Comparison of ENCODE assay signal across 10 cellular contexts in genomic region chr20:49287555-49288249, GRCh38. TPM values are rescaled to one million over a fixed set of nuclear protein-coding genes. Genes with fewer than 3 reads are reported as not detected.
DNase-seq lines count a peak whose midpoint lies in the region; ATAC-seq and TF ChIP-seq lines count a peak whose summit lies in the region.
"Had no signal": no experiment of that assay in that cellular context is flagged by ENCODE, and none has a peak within 500 bp of the region (broad histone marks: within the 10 kb centered on the region; RNA-seq: fewer than 3 reads in every experiment).

No MANE protein-coding gene starts in this region.

- H2AFZ ChIP-seq in GM23248 (no peak overlapping the region), hepatocyte (no peak overlapping the region)

- peaks cover 92% of the 10 kb centered on the region for H3K36me3 Mint-ChIP-seq in activated CD4-positive, alpha-beta memory T cell treated with anti-CD3 and anti-CD28 coated beads for 36 hours
- H3K36me3 Mint-ChIP-seq in T-cell = peaks cover 95% of the 10 kb centered on the region

- in situ Hi-C loops in GM23248 (cut with MboI) = no loop called here

- H3K27me3 ChIP-seq in GM23248 (replicated peaks; ENCODE audit: insufficient read depth) (no peaks in the 10 kb centered on the region), hepatocyte (no peaks in the 10 kb centered on the region)

- TF ChIP-seq CTCF in hepatocyte (IDR thresholded peaks at IDR 0.05; ENCODE audit: poor library complexity) = no peak

- peaks cover 35% of the 10 kb centered on the region for H3K9me3 Mint-ChIP-seq in activated CD4-positive, alpha-beta memory T cell treated with anti-CD3 and anti-CD28 coated beads for 36 hours
- H3K9me3 Mint-ChIP-seq in T-cell = peaks cover 34 to 46% (median 39%) of the 10 kb centered on the region in 3 donors

- POLR2A ChIA-PET in activated CD4-positive, alpha-beta memory T cell treated with anti-CD3 and anti-CD28 coated beads for 36 hours (lab: Charles Lee) = interaction anchor here (0.6 to 3.6 kb wide), 6 partner anchors 8 to 69 kb away, joined by 3 to 25 read pairs (median 6); partner anchors contain the start of gene ZNFX1
- POLR2A ChIA-PET in T-cell (lab: Charles Lee) = interaction anchor here in 1 of 2 donors (0.6 to 1.2 kb wide), 2 partner anchors 9 to 80 kb away, joined by 3 to 6 read pairs; no protein-coding TSS in a partner anchor

- H3F3A ChIP-seq in GM23248 (ENCODE audit: insufficient read depth) = peaks cover 100% of the 10 kb centered on the region

- H3K4me1 ChIP-seq in GM23248 (ENCODE audit: insufficient read depth) (peaks cover 37% of the 10 kb centered on the region), hepatocyte (ENCODE audit: insufficient read depth) (peaks cover 58% of the 10 kb centered on the region)

- DNase-seq in A172 (ENCODE audit: low spot score) (peak; percentile 60), GM23248 (peak; percentile 68), hepatocyte (ENCODE audit: low spot score) (no peak), T-cell (no peak)
- no peak for DNase-seq in activated CD4-positive, alpha-beta memory T cell treated with anti-CD3 and anti-CD28 coated beads for 36 hours
- no peak for DNase-seq in activated CD4-positive, CD25-positive, alpha-beta regulatory T cell (lab: John Stamatoyannopoulos, UW)
- no peak for DNase-seq in stimulated activated CD4-positive, alpha-beta T cell treated with anti-CD3 and anti-CD28 coated beads, Interleukin-2, amount 100 ng/mL, for 48 hours
- DNase-seq: head of caudate nucleus, NCI-H187 had no signal

- peaks cover 51% of the 10 kb centered on the region for H3K4me1 Mint-ChIP-seq in activated CD4-positive, alpha-beta memory T cell treated with anti-CD3 and anti-CD28 coated beads for 36 hours (ENCODE audit: low read depth)
- H3K4me1 Mint-ChIP-seq in T-cell = peaks cover 31 to 39% (median 32%) of the 10 kb centered on the region in 3 donors

- H3K4me3 Mint-ChIP-seq in activated CD4-positive, alpha-beta memory T cell treated with anti-CD3 and anti-CD28 coated beads for 36 hours = no peak overlapping the region
- no peak overlapping the region for H3K4me3 Mint-ChIP-seq in T-cell

- peak overlapping the region; percentile 23 for H3K4me2 ChIP-seq in GM23248 (ENCODE audit: unreplicated experiment)
- peak overlapping the region; percentile 88 for H3K4me2 ChIP-seq in hepatocyte

- intact Hi-C loops in activated CD4-positive, alpha-beta memory T cell treated with anti-CD3 and anti-CD28 coated beads for 36 hours (cut with micrococcal nuclease) = no loop called here

- H3K4me3 ChIP-seq in GM23248 (no peak overlapping the region; the same call in 1 of the 2 replicates), hepatocyte (no peak overlapping the region)

- no peak for ATAC-seq in GM21526 (IDR thresholded peaks at IDR 0.05; ENCODE audit: low FRiP score, unreplicated experiment)
- ATAC-seq in T-cell (replicated peaks in 1 of 4) = no peak

- H3K36me3 ChIP-seq in GM23248 (ENCODE audit: low read depth) (peaks cover 83% of the 10 kb centered on the region), hepatocyte (replicated peaks; ENCODE audit: insufficient read depth, low read depth) (no peaks in the 10 kb centered on the region)

- H3K27ac ChIP-seq in GM23248 (peak overlapping the region; percentile 51), hepatocyte (peak overlapping the region; percentile 88)

- H3K27ac Mint-ChIP-seq in activated CD4-positive, alpha-beta memory T cell treated with anti-CD3 and anti-CD28 coated beads for 36 hours = peak overlapping the region; percentile 66
- no peak overlapping the region for H3K27ac Mint-ChIP-seq in T-cell

- no peaks in the 10 kb centered on the region for H3K9me2 ChIP-seq in GM23248 (ENCODE audit: insufficient read depth)
- H3K9me2 ChIP-seq in hepatocyte (replicated peaks; ENCODE audit: insufficient read depth) = no peaks in the 10 kb centered on the region

- CTCF ChIA-PET in activated CD4-positive, alpha-beta memory T cell treated with anti-CD3 and anti-CD28 coated beads for 36 hours (lab: Charles Lee) = interaction anchor here (0.9 to 1.3 kb wide), 3 partner anchors 10 to 197 kb away, joined by 3 to 5 read pairs (median 3); no protein-coding TSS in a partner anchor
- CTCF ChIA-PET in T-cell (lab: Charles Lee) = interaction anchor here in 1 of 2 donors (1.3 to 1.5 kb wide), 2 partner anchors 11 to 31 kb away, joined by 3 read pairs; no protein-coding TSS in a partner anchor

- H4K20me1 ChIP-seq in GM23248 (ENCODE audit: insufficient read depth) (peaks cover 50% of the 10 kb centered on the region), hepatocyte (ENCODE audit: insufficient read depth, poor library complexity, severe bottlenecking) (peaks cover 70% of the 10 kb centered on the region)

- peak overlapping the region; percentile 19; the same call in 1 of the 2 replicates for H3K9ac ChIP-seq in GM23248

- no peaks in the 10 kb centered on the region for H3K27me3 Mint-ChIP-seq in activated CD4-positive, alpha-beta memory T cell treated with anti-CD3 and anti-CD28 coated beads for 36 hours
- no peaks in the 10 kb centered on the region for H3K27me3 Mint-ChIP-seq in T-cell

- H3K79me2 ChIP-seq in GM23248 (ENCODE audit: insufficient read depth) (peaks cover 65% of the 10 kb centered on the region), hepatocyte (peaks cover 50% of the 10 kb centered on the region)

- H3K9me3 ChIP-seq in GM23248 (ENCODE audit: low read depth) (no peaks in the 10 kb centered on the region), hepatocyte (ENCODE audit: low read depth) (no peaks in the 10 kb centered on the region)

RNA-seq across cellular contexts. Expression of gene ZNFX1, which starts 9.8 kb away (rescaled TPM):
- 33.8 and 34.2 TPM in 2 replicates for total RNA-seq in A172 (2014; rRNA removed; shearing (Covaris generic))
- 46.5 and 50.7 TPM in 2 replicates for total RNA-seq in GM23248 (2014; rRNA removed; shearing (Covaris generic))
- polyA plus RNA-seq in GM23248 (2016; fragmentation: Nextera tagmentation; extraction: Ambion mirVana) = 47.3 and 49.2 TPM in 2 replicates
- 10 to 100 TPM; 42.5 to 45.3 TPM for total RNA-seq in activated CD4-positive, alpha-beta memory T cell treated with anti-CD3 and anti-CD28 coated beads for 36 hours
- 13.0 and 13.9 TPM in 2 replicates for total RNA-seq in hepatocyte
- 10.0 and 10.2 TPM in 2 replicates for polyA plus RNA-seq in hepatocyte
- total RNA-seq in T-cell = 10 to 100 TPM; 53.8 to 72.2 (median 64.7) TPM

Comparison
In these comparisons a context has a peak if more than half of its experiments do, and no peak if none do; other contexts are left out.
1. DNase-seq: peak in A172 (single experiment) and GM23248 (single experiment); none in activated CD4-positive, alpha-beta memory T cell treated with anti-CD3 and anti-CD28 coated beads for 36 hours (single experiment), hepatocyte (single experiment), activated CD4-positive, CD25-positive, alpha-beta regulatory T cell (0 of 4), stimulated activated CD4-positive, alpha-beta T cell treated with anti-CD3 and anti-CD28 coated beads, Interleukin-2, amount 100 ng/mL, for 48 hours (0 of 2) and T-cell (0 of 34).